In genomic region chr20:59571591-59572314, GRCh38 we compare ENCODE assay signal across 8 cellular contexts. TPM values are rescaled to one million over a fixed set of nuclear protein-coding genes. Genes with fewer than 3 reads are reported as not detected.
DNase-seq lines count a peak whose midpoint lies in the region; ATAC-seq and TF ChIP-seq lines count a peak whose summit lies in the region.

No MANE protein-coding gene starts in this region.

- H3K9ac ChIP-seq in ES-I3 (ENCODE audit: low read depth, low read length) = peak overlapping the region; percentile 80

- no peaks in the 10 kb centered on the region for H3K4me1 ChIP-seq in ES-I3 (ENCODE audit: insufficient read depth, low read length)
- no peaks in the 10 kb centered on the region for H3K4me1 ChIP-seq in HEK293 (ENCODE audit: control insufficient read depth, insufficient read depth, low read length)
- peaks cover 6% of the 10 kb centered on the region for H3K4me1 ChIP-seq in mononuclear cell (ENCODE audit: insufficient read depth, low read length)

- H3K27me3 ChIP-seq in mononuclear cell (ENCODE audit: insufficient read depth, low read length) = peaks cover 4% of the 10 kb centered on the region

- peak; percentile 53 for TF ChIP-seq CTCF in HEK293 (tag by site-specific recombination; IDR thresholded peaks at IDR 0.05)
- TF ChIP-seq CTCF in epithelial cell of esophagus (IDR thresholded peaks at IDR 0.05; ENCODE audit: insufficient read depth, low read depth, low read length, missing control alignments) = peak; percentile 89

- peak; percentile 58 for DNase-seq in NCI-H446 treated with DMSO at 0.1 percent for 48 hours (lab: John Stamatoyannopoulos, UW)
- peak; percentile 62 for DNase-seq in activated CD8-positive, alpha-beta memory T cell treated with anti-CD3 and anti-CD28 coated beads, Interleukin-2, amount 50 U/mL, for 4 hours
- peak; percentile 41 for DNase-seq in epithelial cell of esophagus (ENCODE audit: low read depth)
- DNase-seq in stimulated activated CD8-positive, alpha-beta memory T cell treated with anti-CD3 and anti-CD28 coated beads, Interleukin-15, amount 100 ng/mL, for 48 hours (ENCODE audit: low read depth in 2 of 2) = peak; percentile 11 to 15

- H3K4me3 ChIP-seq in HEK293 (ENCODE audit: low read depth, low read length) = peak overlapping the region; percentile 11; the same call in 1 of the 2 replicates
- H3K4me3 ChIP-seq in epithelial cell of esophagus (ENCODE audit: low read length) = peak overlapping the region; percentile 28
- peak overlapping the region; percentile 20 for H3K4me3 ChIP-seq in mononuclear cell (ENCODE audit: low read length)

- no peak overlapping the region for H3K27ac ChIP-seq in HEK293 (ENCODE audit: extremely low read depth, low read depth, low read length)

- ATAC-seq in GM18858 (IDR thresholded peaks at IDR 0.05; ENCODE audit: unreplicated experiment) = no peak

- POLR2A ChIA-PET in HEK293 (lab: Yijun Ruan, JAX) = no interaction called here

- H3K9me3 ChIP-seq in ES-I3 (ENCODE audit: control insufficient read depth, insufficient read depth, low read length) (no peaks in the 10 kb centered on the region), HEK293 (ENCODE audit: control insufficient read depth, insufficient read depth, low read depth, low read length) (no peaks in the 10 kb centered on the region), mononuclear cell (ENCODE audit: low read depth, low read length) (no peaks in the 10 kb centered on the region)

- no peaks in the 10 kb centered on the region for H3K36me3 ChIP-seq in ES-I3 (ENCODE audit: insufficient read depth, low read length)
- H3K36me3 ChIP-seq in HEK293 (ENCODE audit: control insufficient read depth in 2 of 2, insufficient read depth in 1 of 2, low read length in 2 of 2) = no peaks in the 10 kb centered on the region

- CTCF ChIA-PET in HEK293 (lab: Yijun Ruan, JAX) = interaction anchor here (0.5 to 3.1 kb wide), 30 partner anchors 8 to 1048 kb away, joined by 3 to 48 read pairs (median 5); no protein-coding TSS in a partner anchor

TF ChIP-seq in HEK293, 187 proteins besides CTCF, POLR2A, EP300 and RAD21:
- TF ChIP-seq ZNF341 (tag by site-specific recombination; IDR thresholded peaks at IDR 0.05; ENCODE audit: low read depth) (0 out of 2 replicates have a peak, but pooled peaks have one; percentile 43), ZNF449 (tag by site-specific recombination; IDR thresholded peaks at IDR 0.05) (no peak), TSHZ1 (tag by site-specific recombination; IDR thresholded peaks at IDR 0.05; ENCODE audit: borderline replicate concordance) (no peak)

RNA-seq across cellular contexts. Expression of gene PHACTR3, which starts 32.6 kb away (rescaled TPM):
- total RNA-seq in mononuclear cell = 0.21 TPM
